Comparison of ENCODE assay signal across 10 cellular contexts in genomic region chr12:61513499-61513898, GRCh38.
"Had no signal": no experiment of that assay in that cellular context is flagged by ENCODE, and none has a peak within 500 bp of the region (broad histone marks: within the 10 kb centered on the region; RNA-seq: fewer than 3 reads in every experiment).

No MANE protein-coding gene starts in this region.

- H3K4me2 ChIP-seq: GM23338 had no signal

- H3K4me3 ChIP-seq: GM23338 had no signal

- ATAC-seq: GM23338 had no signal

- H3K9ac ChIP-seq: KMS-11 had no signal

- H2AFZ ChIP-seq: GM23338 had no signal

- FAIRE-seq: H1, H54 had no signal

- DNase-seq: H9, HCEC 1CT, HFFc6, IMR-90, KBM-7 had no signal

- H3K27ac ChIP-seq: HL-60, KMS-11 had no signal
